2 cellular contexts compared by ENCODE assay signal in genomic region chr1:182598296-182598695, GRCh38.
TF ChIP-seq lines count a peak whose summit lies in the region.

No MANE protein-coding gene starts in this region.

TF ChIP-seq in HEK293, 187 proteins besides CTCF, POLR2A, EP300 and RAD21:
- TF ChIP-seq ZNF341 (tag by site-specific recombination; IDR thresholded peaks at IDR 0.05; ENCODE audit: low read depth), result 0 out of 2 replicates have a peak, but pooled peaks have one; percentile 22
- no peak for TF ChIP-seq ZNF221 (tag by site-specific recombination; IDR thresholded peaks at IDR 0.05; ENCODE audit: borderline replicate concordance)
TF ChIP-seq in HEK293: peak in this region for 1.

TF ChIP-seq in K562, 482 proteins besides CTCF, POLR2A, EP300 and RAD21:
- no peak for TF ChIP-seq ZNF175 (CRISPR knock-in tag; IDR thresholded peaks at IDR 0.05; ENCODE audit: low read depth)
- no peak for TF ChIP-seq ILF3 (IDR thresholded peaks at IDR 0.05; ENCODE audit: borderline replicate concordance)
- peak; percentile 86 for TF ChIP-seq SPI1 (IDR thresholded peaks at IDR 0.05; ENCODE audit: borderline replicate concordance, low read depth, low read length)
